18 cellular contexts compared by ENCODE assay signal in genomic region chr2:42252464-42252863, GRCh38.
DNase-seq lines count a peak whose midpoint lies in the region; ATAC-seq and TF ChIP-seq lines count a peak whose summit lies in the region.
"Had no signal": no experiment of that assay in that cellular context is flagged by ENCODE, and none has a peak within 500 bp of the region (broad histone marks: within the 10 kb centered on the region; RNA-seq: fewer than 3 reads in every experiment).

No MANE protein-coding gene starts in this region.

- no peak overlapping the region for H3K27ac Mint-ChIP-seq in CD8-positive, alpha-beta T cell
- H3K27ac Mint-ChIP-seq in neural crest cell (ENCODE audit: unreplicated experiment) (peak overlapping the region; percentile 78), Calu3 (ENCODE audit: unreplicated experiment) (no peak overlapping the region)
- H3K27ac Mint-ChIP-seq: GM23338 had no signal

- no peaks in the 10 kb centered on the region for H3K27me3 Mint-ChIP-seq in CD8-positive, alpha-beta T cell (ENCODE audit: low read depth)
- no peaks in the 10 kb centered on the region for H3K27me3 Mint-ChIP-seq in neural crest cell (ENCODE audit: low read depth)
- no peaks in the 10 kb centered on the region for H3K27me3 Mint-ChIP-seq in Calu3 (ENCODE audit: unreplicated experiment)

- H3K4me1 Mint-ChIP-seq in CD8-positive, alpha-beta T cell (ENCODE audit: low read depth) = peaks cover 82% of the 10 kb centered on the region
- peaks cover 44% of the 10 kb centered on the region for H3K4me1 Mint-ChIP-seq in neural crest cell
- peaks cover 24% of the 10 kb centered on the region for H3K4me1 Mint-ChIP-seq in Calu3 (ENCODE audit: low read depth, unreplicated experiment)

- H3K27ac ChIP-seq in CD8-positive, alpha-beta T cell (ENCODE audit: low read depth, low read length) = no peak overlapping the region
- H3K27ac ChIP-seq: PC-9, SK-N-MC had no signal

- no peaks in the 10 kb centered on the region for H3K36me3 ChIP-seq in CD8-positive, alpha-beta T cell (ENCODE audit: insufficient read depth, low read length)

- H3K27me3 ChIP-seq in CD8-positive, alpha-beta T cell (ENCODE audit: insufficient read depth, low read length) = no peaks in the 10 kb centered on the region

- POLR2A ChIA-PET in CD8-positive, alpha-beta T cell (lab: Charles Lee) = interaction anchor here (1.2 kb wide), 1 partner anchor 11 kb away, joined by 3 read pairs; no protein-coding TSS in a partner anchor

- ATAC-seq in CD8-positive, alpha-beta T cell = peak; percentile 57
- ATAC-seq in HG03457 (IDR thresholded peaks at IDR 0.05; ENCODE audit: unreplicated experiment) = no peak
- ATAC-seq: GM23338, K562, left cardiac atrium had no signal

- no peak overlapping the region for H3K4me3 ChIP-seq in CD8-positive, alpha-beta T cell (ENCODE audit: low read depth, low read length)
- H3K4me3 ChIP-seq: GM23338, K562, PC-9, SK-N-MC had no signal

- peak; percentile 22 for DNase-seq in activated CD4-positive, alpha-beta T cell treated with anti-CD3 and anti-CD28 coated beads for 48 hours
- DNase-seq in activated CD4-positive, alpha-beta T cell treated with anti-CD3 and anti-CD28 coated beads, Interleukin-2, amount 50 U/mL, for 4 hours = no peak
- no peak for DNase-seq in CD8-positive, alpha-beta T cell
- DNase-seq in activated gamma-delta T cell treated with anti-CD3 and anti-CD28 coated beads, Interleukin-2, amount 50 U/mL, for 16 hours (ENCODE audit: low read depth) = peak; percentile 45
- DNase-seq in neural crest cell (ENCODE audit: low read depth, low spot score) = peak; percentile 9
- DNase-seq in Calu3 = no peak
- no peak for DNase-seq in NCI-H69 (lab: John Stamatoyannopoulos, UW)
- DNase-seq: hypothalamus, left cardiac atrium, MV-4-11, NCI-H2081 treated with DMSO at 0.1 percent for 48 hours, NCI-H82, PC-9, substantia nigra had no signal

- CTCF ChIA-PET in CD8-positive, alpha-beta T cell (lab: Charles Lee) = interaction anchor here (1.4 kb wide), 1 partner anchor 158 kb away, joined by 8 read pairs; no protein-coding TSS in a partner anchor
- CTCF ChIA-PET in Calu3 (lab: Charles Lee) = no interaction called here

- H3K4me3 Mint-ChIP-seq in CD8-positive, alpha-beta T cell = peak overlapping the region; percentile 3
- H3K4me3 Mint-ChIP-seq in neural crest cell (peak overlapping the region; percentile 60), Calu3 (ENCODE audit: low read depth, unreplicated experiment) (no peak overlapping the region)
- H3K4me3 Mint-ChIP-seq: GM23338 had no signal

- TF ChIP-seq CTCF in CD8-positive, alpha-beta T cell (IDR thresholded peaks at IDR 0.05) = no peak
- TF ChIP-seq CTCF in neural crest cell (conservative IDR thresholded peaks at IDR 0.05) = no peak
- no peak for TF ChIP-seq CTCF in Calu3 (IDR thresholded peaks at IDR 0.05; ENCODE audit: unreplicated experiment)

- no TSS peak for BruUV-seq in Calu3 (replicated peaks; lab: Mats Ljungman, UMichigan)

- H3K4me1 ChIP-seq in CD8-positive, alpha-beta T cell (ENCODE audit: insufficient read depth, low read length) = peaks cover 46% of the 10 kb centered on the region

- no peaks in the 10 kb centered on the region for H3K9me3 ChIP-seq in CD8-positive, alpha-beta T cell (ENCODE audit: low read length)

- intact Hi-C loops in CD8-positive, alpha-beta T cell (cut with DNase I, micrococcal nuclease) = loop anchor here in 1 of 2 experiments (5.0 to 10.0 kb wide), 2 partner anchors 35 to 52 kb away; no protein-coding TSS in a partner anchor
- intact Hi-C loops in Calu3 (cut with micrococcal nuclease; ENCODE audit: unreplicated experiment) = no loop called here

- H3K9me3 Mint-ChIP-seq in CD8-positive, alpha-beta T cell = no peaks in the 10 kb centered on the region
- H3K9me3 Mint-ChIP-seq in neural crest cell = peaks cover 2% of the 10 kb centered on the region
- no peaks in the 10 kb centered on the region for H3K9me3 Mint-ChIP-seq in Calu3 (ENCODE audit: low read depth, unreplicated experiment)
- H3K9me3 Mint-ChIP-seq: GM23338 had no signal

- H3K36me3 Mint-ChIP-seq in CD8-positive, alpha-beta T cell = peaks cover 32% of the 10 kb centered on the region
- no peaks in the 10 kb centered on the region for H3K36me3 Mint-ChIP-seq in neural crest cell (ENCODE audit: low read depth)
- no peaks in the 10 kb centered on the region for H3K36me3 Mint-ChIP-seq in Calu3 (ENCODE audit: insufficient read depth, unreplicated experiment)

Comparison
In these comparisons a context has a peak if more than half of its experiments do, and no peak if none do; other contexts are left out.
1. DNase-seq: peak in activated CD4-positive, alpha-beta T cell treated with anti-CD3 and anti-CD28 coated beads for 48 hours (single experiment), activated gamma-delta T cell treated with anti-CD3 and anti-CD28 coated beads, Interleukin-2, amount 50 U/mL, for 16 hours (single experiment) and neural crest cell (single experiment); none in activated CD4-positive, alpha-beta T cell treated with anti-CD3 and anti-CD28 coated beads, Interleukin-2, amount 50 U/mL, for 4 hours (0 of 2), CD8-positive, alpha-beta T cell (0 of 7), Calu3 (single experiment) and NCI-H69 (single experiment).